Comparison of ENCODE assay signal across 2 cellular contexts in genomic region chr12:12786716-12787601, GRCh38.
TF ChIP-seq lines count a peak whose summit lies in the region.

No MANE protein-coding gene starts in this region.

TF ChIP-seq in IMR-90, 13 proteins besides CTCF, POLR2A, EP300 and RAD21:
- TF ChIP-seq ELK1 (IDR thresholded peaks at IDR 0.05; ENCODE audit: borderline replicate concordance, low read depth, low read length) (no peak), MAZ (IDR thresholded peaks at IDR 0.05; ENCODE audit: borderline replicate concordance, low read depth, low read length) (no peak), CEBPB (IDR thresholded peaks at IDR 0.05; ENCODE audit: low read depth, low read length) (no peak), BHLHE40 (IDR thresholded peaks at IDR 0.05; ENCODE audit: low read depth, low read length) (peak; percentile 26; the same call in 1 of the 2 replicates), MAFK (IDR thresholded peaks at IDR 0.05; ENCODE audit: low read depth, low read length) (no peak), CHD1 (IDR thresholded peaks at IDR 0.05; ENCODE audit: low read depth, low read length) (no peak), RCOR1 (IDR thresholded peaks at IDR 0.05; ENCODE audit: insufficient replicate concordance, low read length) (no peak), MXI1 (IDR thresholded peaks at IDR 0.05; ENCODE audit: borderline replicate concordance, low read depth, low read length) (peak; percentile 82; the same call in 1 of the 2 replicates), USF2 (IDR thresholded peaks at IDR 0.05; ENCODE audit: low read depth, low read length) (peak; percentile 20; the same call in 1 of the 2 replicates), SMC3 (IDR thresholded peaks at IDR 0.05; ENCODE audit: low read depth, low read length) (no peak), FOS (IDR thresholded peaks at IDR 0.05; ENCODE audit: low read depth, low read length) (no peak)

TF ChIP-seq in SK-N-SH treated with all-trans-retinoic acid at 6 μM for 48 hours, 23 proteins besides CTCF, POLR2A, EP300 and RAD21 (continued from another document):
- TF ChIP-seq POU6F1 (CRISPR knock-in tag; IDR thresholded peaks at IDR 0.05; ENCODE audit: borderline replicate concordance, low read depth) (no peak), ZNF8 (CRISPR knock-in tag; IDR thresholded peaks at IDR 0.05) (no peak), SNAI2 (CRISPR knock-in tag; IDR thresholded peaks at IDR 0.05) (peak; percentile 55; the same call in 1 of the 2 replicates)
